In the genomic region with DNA sequence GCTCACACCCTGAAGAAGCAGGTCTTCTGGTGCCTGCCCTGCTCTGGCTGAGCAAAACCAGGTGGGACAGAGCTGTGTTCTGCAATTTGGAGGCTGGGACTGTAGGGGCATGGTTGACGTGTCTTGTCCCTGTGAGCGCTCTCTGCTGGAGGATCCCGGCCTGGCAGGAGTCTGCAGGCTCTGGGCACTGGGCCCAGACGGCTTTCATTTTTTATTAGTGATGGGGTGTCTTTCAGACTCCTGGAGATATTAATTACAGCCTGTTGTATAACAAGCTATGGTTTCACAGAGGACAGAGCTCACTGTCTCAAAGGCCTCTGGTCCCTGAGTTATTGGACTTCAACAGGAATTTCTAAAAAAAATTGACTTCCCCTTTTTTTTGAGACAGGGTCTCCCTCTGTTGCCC, we compare ENCODE assay signal across 8 cellular contexts. TPM values are rescaled to one million over a fixed set of nuclear protein-coding genes. Genes with fewer than 3 reads are reported as not detected.
DNase-seq lines count a peak whose midpoint lies in the region; ATAC-seq and TF ChIP-seq lines count a peak whose summit lies in the region.

No MANE protein-coding gene starts in this region.

- no peaks in the 10 kb centered on the region for H3K27me3 ChIP-seq in fibroblast of lung (ENCODE audit: control insufficient read depth, insufficient read depth, low read length)
- H3K27me3 ChIP-seq in neutrophil = no peaks in the 10 kb centered on the region

- CTCF ChIA-PET in activated CD8-positive, alpha-beta memory T cell treated with anti-CD3 and anti-CD28 coated beads, Interleukin-2, amount 10 ng/mL, durations not matched to agents 7 days and 5 days (lab: Charles Lee) = interaction anchor here (0.7 to 2.2 kb wide), 9 partner anchors 13 to 231 kb away, joined by 3 to 13 read pairs (median 3); no protein-coding TSS in a partner anchor

- no peak overlapping the region for H3K4me3 Mint-ChIP-seq in activated CD8-positive, alpha-beta memory T cell treated with anti-CD3 and anti-CD28 coated beads, Interleukin-2, amount 10 ng/mL, durations not matched to agents 7 days and 5 days

- H3K4me2 ChIP-seq in fibroblast of lung (ENCODE audit: extremely low read depth, insufficient read depth, low read length) = no peak overlapping the region

- no peak overlapping the region for H3K27ac Mint-ChIP-seq in activated CD8-positive, alpha-beta memory T cell treated with anti-CD3 and anti-CD28 coated beads, Interleukin-2, amount 10 ng/mL, durations not matched to agents 7 days and 5 days

- H3K4me1 ChIP-seq in fibroblast of lung (ENCODE audit: control insufficient read depth, extremely low read depth, insufficient read depth, low read length) (no peaks in the 10 kb centered on the region), neutrophil (ENCODE audit: control insufficient read depth in 1 of 2, insufficient read depth in 1 of 2, low read depth in 1 of 2, low read length in 1 of 2) (peaks cover 84 to 85% of the 10 kb centered on the region in 2 experiments)

- H2AFZ ChIP-seq in fibroblast of lung (ENCODE audit: low read length) = no peak overlapping the region

- no peaks in the 10 kb centered on the region for H3K36me3 Mint-ChIP-seq in activated CD8-positive, alpha-beta memory T cell treated with anti-CD3 and anti-CD28 coated beads, Interleukin-2, amount 10 ng/mL, durations not matched to agents 7 days and 5 days

- DNase-seq in activated gamma-delta T cell treated with Interleukin-2 at 50 U/mL for 16 hours (peak; percentile 16), activated gamma-delta T cell (lab: John Stamatoyannopoulos, UW) (no peak), NCI-H2227 (lab: John Stamatoyannopoulos, UW; ENCODE audit: unreplicated experiment) (peak; percentile 50), fibroblast of lung (ENCODE audit: low read depth in 2 of 2) (peak; percentile 35 to 54)
- DNase-seq in activated CD8-positive, alpha-beta memory T cell treated with anti-CD3 and anti-CD28 coated beads, Interleukin-2, amount 10 ng/mL, durations not matched to agents 7 days and 5 days = peak; percentile 69
- no peak for DNase-seq in effector CD8-positive, alpha-beta T cell (lab: John Stamatoyannopoulos, UW)

- no peaks in the 10 kb centered on the region for H4K20me1 ChIP-seq in fibroblast of lung (ENCODE audit: control insufficient read depth, extremely low read depth, insufficient read depth, low read length)

- H3K9me3 Mint-ChIP-seq in activated CD8-positive, alpha-beta memory T cell treated with anti-CD3 and anti-CD28 coated beads, Interleukin-2, amount 10 ng/mL, durations not matched to agents 7 days and 5 days (ENCODE audit: low read depth) = peaks cover 2% of the 10 kb centered on the region

- peaks cover 9% of the 10 kb centered on the region for H3K27me3 Mint-ChIP-seq in activated CD8-positive, alpha-beta memory T cell treated with anti-CD3 and anti-CD28 coated beads, Interleukin-2, amount 10 ng/mL, durations not matched to agents 7 days and 5 days

- TF ChIP-seq CTCF in fibroblast of lung (conservative IDR thresholded peaks at IDR 0.05 in 1 of 2, IDR thresholded peaks at IDR 0.05 in 1 of 2; ENCODE audit: low read depth in 1 of 2, low read length in 2 of 2) = peak; percentile 63 to 66
- TF ChIP-seq CTCF in neutrophil (IDR thresholded peaks at IDR 0.05) = no peak

- H3K9me3 ChIP-seq in fibroblast of lung (ENCODE audit: control insufficient read depth, insufficient read depth, low read depth, low read length) (no peaks in the 10 kb centered on the region), neutrophil (no peaks in the 10 kb centered on the region)

- H3K4me1 Mint-ChIP-seq in activated CD8-positive, alpha-beta memory T cell treated with anti-CD3 and anti-CD28 coated beads, Interleukin-2, amount 10 ng/mL, durations not matched to agents 7 days and 5 days = peaks cover 2% of the 10 kb centered on the region

- H3K79me2 ChIP-seq in fibroblast of lung (ENCODE audit: control insufficient read depth, insufficient read depth, low read length) = no peaks in the 10 kb centered on the region

- peak; percentile 84 for ATAC-seq in HG02623 (IDR thresholded peaks at IDR 0.05; ENCODE audit: unreplicated experiment)
- peak; percentile 90 for ATAC-seq in activated CD8-positive, alpha-beta memory T cell treated with anti-CD3 and anti-CD28 coated beads, Interleukin-2, amount 10 ng/mL, durations not matched to agents 7 days and 5 days

- no peaks in the 10 kb centered on the region for H3K36me3 ChIP-seq in fibroblast of lung (ENCODE audit: control insufficient read depth, insufficient read depth, low read length)
- H3K36me3 ChIP-seq in neutrophil = no peaks in the 10 kb centered on the region

- no peak overlapping the region for H3K27ac ChIP-seq in fibroblast of lung (ENCODE audit: insufficient read depth, low read length)
- H3K27ac ChIP-seq in neutrophil = peak overlapping the region; percentile 98

- H3K4me3 ChIP-seq in fibroblast of lung (replicated peaks in 1 of 4; ENCODE audit: control extremely low read depth in 1 of 4, insufficient read depth in 1 of 4, low read depth in 3 of 4, low read length in 4 of 4) (no peak overlapping the region), neutrophil (ENCODE audit: low read depth in 1 of 2, low read length in 1 of 2) (peak overlapping the region in 1 of 2 experiments; percentile 24)

- H3K9ac ChIP-seq in fibroblast of lung (ENCODE audit: insufficient read depth, low read length) = no peak overlapping the region

RNA-seq across cellular contexts. Expression of a gene that starts 29.5 kb away (rescaled TPM):
- 10 to 100 TPM; 14.1 to 16.6 TPM for total RNA-seq in activated CD8-positive, alpha-beta memory T cell treated with anti-CD3 and anti-CD28 coated beads, Interleukin-2, amount 10 ng/mL, durations not matched to agents 7 days and 5 days
- total RNA-seq in fibroblast of lung = 5.9 and 9.4 TPM in 2 replicates
- polyA plus RNA-seq in fibroblast of lung = 2.1 and 2.2 TPM in 2 replicates
- polyA plus RNA-seq in fibroblast of lung (2012) = 14.6 and 17.4 TPM in 2 replicates
- 21.2 and 28.9 TPM in 2 replicates for polyA minus RNA-seq in fibroblast of lung (ENCODE audit: low replicate concordance)

RNA-seq across cellular contexts. Expression of a gene that starts 58.8 kb away (rescaled TPM):
- not detected for total RNA-seq in activated CD8-positive, alpha-beta memory T cell treated with anti-CD3 and anti-CD28 coated beads, Interleukin-2, amount 10 ng/mL, durations not matched to agents 7 days and 5 days
- 13.2 and 13.9 TPM in 2 replicates for total RNA-seq in fibroblast of lung
- 13.4 and 16.6 TPM in 2 replicates for polyA plus RNA-seq in fibroblast of lung
- polyA plus RNA-seq in fibroblast of lung (2012) = 13.1 and 15.1 TPM in 2 replicates
- polyA minus RNA-seq in fibroblast of lung (ENCODE audit: low replicate concordance) = 7.8 and 17.2 TPM in 2 replicates

Comparison
In these comparisons a context has a peak if more than half of its experiments do, and no peak if none do; other contexts are left out.
1. DNase-seq: peak in activated gamma-delta T cell treated with Interleukin-2 at 50 U/mL for 16 hours (single experiment), NCI-H2227 (single experiment), activated CD8-positive, alpha-beta memory T cell treated with anti-CD3 and anti-CD28 coated beads, Interleukin-2, amount 10 ng/mL, durations not matched to agents 7 days and 5 days (single experiment) and fibroblast of lung (2 of 2); none in activated gamma-delta T cell (single experiment) and effector CD8-positive, alpha-beta T cell (single experiment).
2. RNA of a gene that starts 58.8 kb away (total RNA-seq): 13.2 to 13.9 TPM in fibroblast of lung; not detected in activated CD8-positive, alpha-beta memory T cell treated with anti-CD3 and anti-CD28 coated beads, Interleukin-2, amount 10 ng/mL, durations not matched to agents 7 days and 5 days; every median in the first group is over 10 times any median in the second.